ENCODE assay signal across 8 cellular contexts in the genomic region with DNA sequence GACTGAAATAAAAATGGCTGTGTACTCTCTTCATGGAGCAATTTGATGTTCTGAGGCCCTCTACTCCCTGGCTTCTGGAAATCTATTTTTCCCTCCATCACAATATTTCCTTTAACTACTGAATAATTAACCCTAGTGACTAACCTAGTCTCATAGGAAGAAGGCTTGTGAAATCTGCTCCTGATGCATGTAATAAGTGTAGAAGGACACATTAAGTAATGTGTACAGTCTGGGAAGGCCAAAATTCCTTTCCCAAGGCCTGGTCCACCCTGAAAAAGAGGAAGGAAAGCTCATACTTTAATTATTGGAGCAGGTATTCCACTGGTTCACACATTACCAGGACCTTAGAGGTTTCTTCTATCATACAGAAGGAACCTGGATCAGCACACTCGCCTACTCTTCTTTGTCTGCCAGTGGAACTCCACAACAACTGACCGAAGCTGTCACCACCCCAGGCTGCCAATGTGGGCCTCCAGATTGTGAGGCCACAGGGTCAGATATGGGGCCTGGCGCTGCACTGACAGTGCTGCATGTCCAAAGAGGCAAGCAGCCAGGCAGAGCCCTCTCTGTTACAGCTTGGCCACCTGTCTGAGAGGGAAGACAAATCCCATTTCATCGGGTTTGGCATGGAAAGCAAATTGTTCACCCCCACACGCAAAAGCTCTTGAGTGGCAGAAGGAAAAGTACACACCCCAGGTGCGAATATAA. TPM values are rescaled to one million over a fixed set of nuclear protein-coding genes. Genes with fewer than 3 reads are reported as not detected.
A peak's percentile ranks its signal among the peaks of the same experiment; 100 is the strongest.
DNase-seq lines count a peak whose midpoint lies in the region; ATAC-seq, FAIRE-seq and TF ChIP-seq lines count a peak whose summit lies in the region.

No MANE protein-coding gene starts in this region.

- H3K4me3 ChIP-seq in WERI-Rb-1 (ENCODE audit: low read depth, low read length) = peak overlapping the region; percentile 33
- H3K4me3 ChIP-seq in fibroblast of mammary gland (ENCODE audit: control insufficient read depth, low read depth, low read length) = no peak overlapping the region

- no peaks in the 10 kb centered on the region for H3K27me3 Mint-ChIP-seq in T-cell

- POLR2A ChIA-PET in T-cell (lab: Charles Lee) = interaction anchor here in 1 of 2 donors (0.5 kb wide), 1 partner anchor 14 kb away, joined by 3 read pairs; no protein-coding TSS in a partner anchor

- H3K9me3 Mint-ChIP-seq in T-cell = no peaks in the 10 kb centered on the region

- H3K27ac Mint-ChIP-seq in T-cell = peak overlapping the region in 1 of 2 donors; percentile 77

- no peak overlapping the region for H3K4me3 Mint-ChIP-seq in T-cell

- FAIRE-seq in H54 (lab: Jason Lieb, UNC) = no peak

- H3K27ac ChIP-seq in KOPT-K1 (ENCODE audit: low read depth, low read length, poor library complexity, severe bottlenecking) (peak overlapping the region; percentile 100), WERI-Rb-1 (peak overlapping the region; percentile 89)

- ATAC-seq in GM21786 (IDR thresholded peaks at IDR 0.05; ENCODE audit: unreplicated experiment) (no peak), GM21360 (IDR thresholded peaks at IDR 0.05; ENCODE audit: unreplicated experiment) (no peak), T-cell (replicated peaks in 1 of 4) (no peak)

- no peak for TF ChIP-seq CTCF in WERI-Rb-1 (IDR thresholded peaks at IDR 0.05; ENCODE audit: low read depth, low read length)
- TF ChIP-seq CTCF in fibroblast of mammary gland (conservative IDR thresholded peaks at IDR 0.05; ENCODE audit: control insufficient read depth, insufficient read depth, low read depth, low read length) = no peak

- H3K36me3 Mint-ChIP-seq in T-cell = peaks cover 19% of the 10 kb centered on the region

- H3K4me1 Mint-ChIP-seq in T-cell = peaks cover 56 to 86% (median 81%) of the 10 kb centered on the region in 3 donors

- no peak for TF ChIP-seq POLR2A in H54 (IDR thresholded peaks at IDR 0.05; ENCODE audit: low read depth, low read length)

- DNase-seq in WERI-Rb-1 (peak; percentile 79), fibroblast of mammary gland (ENCODE audit: low read depth) (peak; percentile 67), occipital lobe (lab: John Stamatoyannopoulos, UW) (peak; percentile 14), H54 (ENCODE audit: insufficient read length, low spot score) (no peak), T-cell (no peak)

- CTCF ChIA-PET in T-cell (lab: Charles Lee) = interaction anchor here in 1 of 2 donors (0.6 kb wide), 2 partner anchors 54 to 72 kb away, joined by 3 to 5 read pairs; no protein-coding TSS in a partner anchor

- H3K36me3 ChIP-seq in KOPT-K1 (ENCODE audit: insufficient read depth, low read length) = peaks cover 73% of the 10 kb centered on the region
- H3K36me3 ChIP-seq in WERI-Rb-1 = no peaks in the 10 kb centered on the region

- H3K9me3 ChIP-seq in KOPT-K1 (ENCODE audit: insufficient read depth, low read length, poor library complexity, severe bottlenecking) (no peaks in the 10 kb centered on the region), WERI-Rb-1 (ENCODE audit: severe bottlenecking) (no peaks in the 10 kb centered on the region)

- no peaks in the 10 kb centered on the region for H3K27me3 ChIP-seq in WERI-Rb-1 (ENCODE audit: insufficient read depth, low read depth, severe bottlenecking)

RNA-seq across cellular contexts. Expression of gene FAM133B, which starts 54.4 kb away (rescaled TPM):
- total RNA-seq in occipital lobe (32.4 TPM), T-cell (10 to 100 TPM; 30.1 to 66.6 (median 39.4) TPM)

Comparison
In these comparisons a context has a peak if more than half of its experiments do, and no peak if none do; other contexts are left out.
1. DNase-seq: peak in WERI-Rb-1 (single experiment), fibroblast of mammary gland (single experiment) and occipital lobe (single experiment); none in H54 (single experiment) and T-cell (0 of 34).